11 cellular contexts compared by ENCODE assay signal in the genomic region with DNA sequence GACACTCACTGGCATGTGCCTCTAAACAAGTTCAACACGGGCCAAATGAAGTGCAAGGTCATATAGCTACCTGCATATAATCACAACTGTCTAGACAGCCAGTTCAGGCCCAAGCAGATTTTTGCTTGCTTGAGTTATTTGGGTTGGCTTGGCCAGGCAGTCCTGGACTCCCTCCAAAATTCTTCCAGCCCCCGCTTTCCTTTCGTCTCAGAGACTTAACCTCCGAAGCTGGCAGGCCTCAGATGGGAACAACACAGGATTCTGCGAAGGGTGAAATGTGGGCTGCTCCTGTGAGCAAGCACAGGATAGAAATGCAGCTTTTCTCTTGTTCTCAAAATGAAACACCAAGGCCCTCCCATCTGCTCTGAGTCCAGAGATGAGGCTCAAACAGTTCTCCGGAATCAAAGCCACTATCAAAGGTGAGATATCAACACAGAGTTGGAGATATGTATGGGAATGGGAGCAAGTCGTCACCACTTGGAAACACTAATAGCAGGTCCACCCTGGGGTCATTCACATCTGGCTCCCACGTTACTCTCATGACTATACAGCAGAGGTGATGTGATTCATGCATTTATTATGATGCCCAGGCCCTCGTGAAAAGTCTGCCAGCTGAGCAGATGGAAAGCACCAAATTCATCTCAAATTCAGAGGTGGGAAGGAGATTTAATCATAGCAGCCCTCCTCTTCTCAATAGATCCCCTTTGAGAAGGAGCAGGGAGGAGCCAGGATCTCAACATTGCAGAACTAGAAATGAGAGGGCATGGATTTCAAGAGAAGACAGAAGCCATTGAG.
DNase-seq lines count a peak whose midpoint lies in the region; ATAC-seq and TF ChIP-seq lines count a peak whose summit lies in the region.
"Had no signal": no experiment of that assay in that cellular context is flagged by ENCODE, and none has a peak within 500 bp of the region (broad histone marks: within the 10 kb centered on the region; RNA-seq: fewer than 3 reads in every experiment).

No MANE protein-coding gene starts in this region.

- H3K27ac ChIP-seq in breast epithelium (peak overlapping the region; percentile 53 to 55), right atrium auricular region (no peak overlapping the region)

- no peak overlapping the region for H3K4me3 ChIP-seq in breast epithelium
- no peak overlapping the region for H3K4me3 ChIP-seq in right atrium auricular region
- H3K4me3 ChIP-seq: HAP-1 had no signal

- no peak for ATAC-seq in HG03432 (IDR thresholded peaks at IDR 0.05; ENCODE audit: unreplicated experiment)

- TF ChIP-seq CTCF in breast epithelium (IDR thresholded peaks at IDR 0.05): no peak
- no peak for TF ChIP-seq CTCF in right atrium auricular region (IDR thresholded peaks at IDR 0.05)

- H3K36me3 ChIP-seq in breast epithelium (no peaks in the 10 kb centered on the region), right atrium auricular region (no peaks in the 10 kb centered on the region)
- H3K36me3 ChIP-seq: BE2C, HAP-1 had no signal

- no peaks in the 10 kb centered on the region for H3K9me3 ChIP-seq in breast epithelium
- no peaks in the 10 kb centered on the region for H3K9me3 ChIP-seq in right atrium auricular region
- H3K9me3 ChIP-seq: BE2C, HAP-1 had no signal

- H3K27me3 ChIP-seq in breast epithelium: no peaks in the 10 kb centered on the region
- H3K27me3 ChIP-seq in right atrium auricular region: no peaks in the 10 kb centered on the region
- H3K27me3 ChIP-seq: BE2C had no signal

- DNase-seq in Ammon's horn (ENCODE audit: low spot score) (peak; percentile 50), breast epithelium (ENCODE audit: low spot score in 2 of 2) (peak; percentile 57 to 75), right atrium auricular region (ENCODE audit: low spot score) (peak; percentile 60), posterior vena cava (ENCODE audit: low spot score) (peak; percentile 83), GDM1 (lab: John Stamatoyannopoulos, UW) (no peak)
- DNase-seq in effector CD4-positive, alpha-beta T cell: no peak
- DNase-seq in activated CD4-positive, CD25-positive, alpha-beta regulatory T cell treated with anti-CD3 and anti-CD28 coated beads, Interleukin-2, amount 50 U/mL, for 72 hours: no peak
- DNase-seq: BE2C; effector memory CD4-positive, alpha-beta T cell had no signal

- intact Hi-C loops in breast epithelium (cut with DNase I; ENCODE audit: low total_unique reads) (loop anchor here (5.0 kb wide), 1 partner anchor 37 kb away; no protein-coding TSS in a partner anchor), posterior vena cava (cut with DNase I) (no loop called here)

- TF ChIP-seq POLR2A in breast epithelium (IDR thresholded peaks at IDR 0.05): no peak

- no peaks in the 10 kb centered on the region for H3K4me1 ChIP-seq in breast epithelium
- H3K4me1 ChIP-seq in right atrium auricular region: peaks cover 0 to 11% of the 10 kb centered on the region in 2 donors
- H3K4me1 ChIP-seq: BE2C, HAP-1 had no signal

Comparison
In these comparisons a context has a peak if more than half of its experiments do, and no peak if none do; other contexts are left out.
1. DNase-seq: peak in Ammon's horn (single experiment), breast epithelium (2 of 2), right atrium auricular region (single experiment) and posterior vena cava (single experiment); none in effector CD4-positive, alpha-beta T cell (single experiment), GDM1 (single experiment) and activated CD4-positive, CD25-positive, alpha-beta regulatory T cell treated with anti-CD3 and anti-CD28 coated beads, Interleukin-2, amount 50 U/mL, for 72 hours (single experiment).
2. H3K27ac ChIP-seq: peak in breast epithelium (2 of 2); none in right atrium auricular region (0 of 2).